ENCODE assay signal across 30 cellular contexts in the genomic region with DNA sequence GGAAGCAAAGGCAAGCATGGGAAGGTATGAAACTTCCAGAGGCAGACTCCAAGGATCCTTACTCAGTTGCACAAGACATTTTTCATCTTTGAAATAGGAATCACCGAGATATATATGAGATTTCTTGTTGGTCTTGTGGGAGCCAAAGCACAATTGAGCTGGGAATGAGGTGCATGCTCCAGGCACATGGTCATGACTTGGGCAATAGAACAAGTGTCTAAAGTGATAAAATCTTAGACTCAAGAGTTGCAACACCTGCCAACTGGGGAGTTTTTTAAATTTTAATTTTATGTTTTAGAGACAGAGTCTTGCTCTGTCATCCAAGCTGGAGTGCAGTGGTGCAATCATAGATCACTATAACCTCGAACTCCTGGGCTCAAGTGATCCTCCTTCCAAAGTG.
"Had no signal": no experiment of that assay in that cellular context is flagged by ENCODE, and none has a peak within 500 bp of the region (broad histone marks: within the 10 kb centered on the region; RNA-seq: fewer than 3 reads in every experiment).

No MANE protein-coding gene starts in this region.

- H3K79me2 ChIP-seq: parathyroid adenoma had no signal

- H3K4me2 ChIP-seq: neural progenitor cell had no signal

- H3K9me3 ChIP-seq: lower lobe of right lung, sigmoid colon, thyroid gland, upper lobe of left lung, vagina had no signal

- H3K4me1 ChIP-seq: neural progenitor cell, parathyroid adenoma, psoas muscle, sigmoid colon, stomach, thyroid gland, upper lobe of left lung, vagina had no signal

- H3K36me3 ChIP-seq: brain microvascular endothelial cell, left lung, lower lobe of right lung, neural progenitor cell, sigmoid colon, stomach, thyroid gland, upper lobe of left lung, vagina had no signal

- H2AFZ ChIP-seq: neural progenitor cell, parathyroid adenoma had no signal

- H3K9ac ChIP-seq: neural progenitor cell, parathyroid adenoma had no signal

- H3K27ac ChIP-seq: brain microvascular endothelial cell, left lung, lower lobe of right lung, neural progenitor cell, parathyroid adenoma, psoas muscle, sigmoid colon, stomach, thyroid gland, upper lobe of left lung, vagina had no signal

- ATAC-seq: activated CD8-positive, alpha-beta T cell treated with anti-CD3 and anti-CD28 coated beads for 36 hours; activated T-cell treated with anti-CD3 and anti-CD28 coated beads, Interleukin-2, amount 50 U/mL, for 4 hours; activated T-helper 17 cell treated with anti-CD3 and anti-CD28 coated beads, Interleukin-2, amount 50 U/mL, for 72 hours; esophagus mucosa; left lung; lower lobe of right lung; naive thymus-derived CD8-positive, alpha-beta T cell; psoas muscle; stimulated activated memory B cell treated with anti-CD40 and anti-IgM and Interleukin-4, amounts not matched to agents 10 μg/mL and 1 μg/mL and 100 μg/mL, for 72 hours; WTC11 had no signal

- H3K4me3 ChIP-seq: left lung, lower lobe of right lung, neural progenitor cell, psoas muscle, sigmoid colon, stomach, thyroid gland, upper lobe of left lung, vagina had no signal

- DNase-seq: activated CD4-positive, alpha-beta T cell treated with anti-CD3 and anti-CD28 coated beads for 1 hour; activated CD4-positive, alpha-beta T cell treated with anti-CD3 and anti-CD28 coated beads, Interleukin-2, amount 10 ng/mL, durations not matched to agents 7 days and 5 days; activated CD8-positive, alpha-beta T cell treated with anti-CD3 and anti-CD28 coated beads for 36 hours; activated gamma-delta T cell treated with Interleukin-2 at 50 U/mL for 16 hours; activated naive CD4-positive, alpha-beta T cell treated with anti-CD3 and anti-CD28 coated beads, Interleukin-2, amount 50 U/mL, for 16 hours; activated T-cell treated with anti-CD3 and anti-CD28 coated beads, Interleukin-2, amount 50 U/mL, for 4 hours; amniotic stem cell; brain microvascular endothelial cell; central memory CD4-positive, alpha-beta T cell; endodermal cell; left lung; lower lobe of right lung; mesenchymal stem cell; naive thymus-derived CD8-positive, alpha-beta T cell; occipital lobe; psoas muscle; sigmoid colon; small intestine; stimulated activated CD4-positive, alpha-beta T cell treated with anti-CD3 and anti-CD28 coated beads, Interleukin-4, amount 100 ng/mL, for 4 hours; stimulated activated CD8-positive, alpha-beta memory T cell treated with anti-CD3 and anti-CD28 coated beads, Interleukin-4, amount 100 ng/mL, for 48 hours; stomach; thyroid gland; upper lobe of left lung had no signal

- H3K27me3 ChIP-seq: brain microvascular endothelial cell, left lung, neural progenitor cell, stomach, thyroid gland, upper lobe of left lung, vagina had no signal
